In genomic region chr4:38807462-38807861, GRCh38 we compare ENCODE assay signal across 5 cellular contexts. TPM values are rescaled to one million over a fixed set of nuclear protein-coding genes. Genes with fewer than 3 reads are reported as not detected.
"Had no signal": no experiment of that assay in that cellular context is flagged by ENCODE, and none has a peak within 500 bp of the region (broad histone marks: within the 10 kb centered on the region; RNA-seq: fewer than 3 reads in every experiment).

No MANE protein-coding gene starts in this region.

RNA-seq across cellular contexts. Expression of gene TLR1, which starts 2.9 kb away (rescaled TPM):
- total RNA-seq: GM23248, H1, H9 had no signal

RNA-seq across cellular contexts. Expression of gene TLR10, which starts 24.7 kb away (rescaled TPM):
- total RNA-seq: GM23248, H1, H7, H9, HFFc6 had no signal

RNA-seq across cellular contexts. Expression of gene TLR6, which starts 49.2 kb away (rescaled TPM):
- total RNA-seq: H7 had no signal
